ENCODE assay signal across 10 cellular contexts in genomic region chr10:29535778-29536459, GRCh38.
DNase-seq lines count a peak whose midpoint lies in the region; ATAC-seq, FAIRE-seq and TF ChIP-seq lines count a peak whose summit lies in the region.
"Had no signal": no experiment of that assay in that cellular context is flagged by ENCODE, and none has a peak within 500 bp of the region (broad histone marks: within the 10 kb centered on the region; RNA-seq: fewer than 3 reads in every experiment).

No MANE protein-coding gene starts in this region.

- DNase-seq in HT-29 (ENCODE audit: low spot score) (peak; percentile 47), bronchial epithelial cell (ENCODE audit: low read depth) (peak; percentile 33), left colon (peak in 1 of 2 donors; percentile 34), substantia nigra (lab: John Stamatoyannopoulos, UW) (peak in 1 of 49 donors; percentile 8), SHP77 treated with DMSO at 0.1 percent for 48 hours (lab: John Stamatoyannopoulos, UW) (no peak), dedifferentiated amniotic fluid mesenchymal stem cell (ENCODE audit: extremely low spot score) (no peak)
- DNase-seq: activated naive CD4-positive, alpha-beta T cell treated with Interleukin-2 at 50 U/mL for 16 hours had no signal

- intact Hi-C loops in left colon (cut with DNase I, micrococcal nuclease) = no loop called here

- TF ChIP-seq CTCF in bronchial epithelial cell (IDR thresholded peaks at IDR 0.05; ENCODE audit: insufficient read depth, low read length, severe bottlenecking) = no peak

- no peak overlapping the region for H3K4me3 ChIP-seq in bronchial epithelial cell (ENCODE audit: low read depth, low read length)

- no peaks in the 10 kb centered on the region for H3K27me3 ChIP-seq in bronchial epithelial cell (ENCODE audit: control insufficient read depth, insufficient read depth, low read length)
- H3K27me3 ChIP-seq: neutrophil had no signal

- no peak for FAIRE-seq in bronchial epithelial cell (lab: Jason Lieb, UNC)

- peaks cover 3% of the 10 kb centered on the region for H3K36me3 ChIP-seq in bronchial epithelial cell (ENCODE audit: control insufficient read depth, insufficient read depth, low read length)

- H3K27ac ChIP-seq in substantia nigra (ENCODE audit: low read depth, low read length, poor library complexity, severe bottlenecking) = peak overlapping the region; percentile 63
- H3K27ac ChIP-seq: neutrophil had no signal

- ATAC-seq in left colon = peak; percentile 45
- no peak for ATAC-seq in HG03095 (IDR thresholded peaks at IDR 0.05; ENCODE audit: unreplicated experiment)
- ATAC-seq in GM19324 (IDR thresholded peaks at IDR 0.05; ENCODE audit: low FRiP score, unreplicated experiment) = no peak

Comparison
In these comparisons a context has a peak if more than half of its experiments do, and no peak if none do; other contexts are left out.
1. DNase-seq: peak in HT-29 (single experiment) and bronchial epithelial cell (single experiment); none in SHP77 treated with DMSO at 0.1 percent for 48 hours (single experiment) and dedifferentiated amniotic fluid mesenchymal stem cell (single experiment).